ENCODE assay signal across 1 cellular context in genomic region chr3:129026728-129027543, GRCh38.
TF ChIP-seq lines count a peak whose summit lies in the region.

No MANE protein-coding gene starts in this region.

TF ChIP-seq in HepG2, 621 proteins besides CTCF, POLR2A, EP300 and RAD21 (continued from another document and continues in another):
- TF ChIP-seq ARID4A (CRISPR knock-in tag; IDR thresholded peaks at IDR 0.05; ENCODE audit: borderline replicate concordance) (no peak; the same call in 1 of the 2 replicates), FOXK1 (CRISPR knock-in tag; IDR thresholded peaks at IDR 0.05; ENCODE audit: borderline replicate concordance, low read depth) (no peak), NKX3-1 (CRISPR knock-in tag; IDR thresholded peaks at IDR 0.05) (no peak), ZNF687 (CRISPR knock-in tag; IDR thresholded peaks at IDR 0.05) (peak; percentile 89), ZBTB44 (CRISPR knock-in tag; IDR thresholded peaks at IDR 0.05) (no peak), REXO4 (CRISPR knock-in tag; IDR thresholded peaks at IDR 0.05; ENCODE audit: borderline replicate concordance) (no peak), ZNF879 (CRISPR knock-in tag; IDR thresholded peaks at IDR 0.05) (no peak), ZBTB37 (CRISPR knock-in tag; IDR thresholded peaks at IDR 0.05) (no peak), ZNF75D (CRISPR knock-in tag; IDR thresholded peaks at IDR 0.05; ENCODE audit: borderline replicate concordance) (no peak), ZNF609 (CRISPR knock-in tag; IDR thresholded peaks at IDR 0.05; ENCODE audit: borderline replicate concordance) (no peak), MEF2D (CRISPR knock-in tag; IDR thresholded peaks at IDR 0.05) (no peak), THAP11 (CRISPR knock-in tag; IDR thresholded peaks at IDR 0.05) (0 out of 2 replicates have a peak, but pooled peaks have one; percentile 30), PAF1 (CRISPR knock-in tag; IDR thresholded peaks at IDR 0.05) (no peak), ZZZ3 (CRISPR knock-in tag; IDR thresholded peaks at IDR 0.05; ENCODE audit: borderline replicate concordance) (no peak), GTF2F1 (IDR thresholded peaks at IDR 0.05; ENCODE audit: low read length) (no peak), ATF7-NPFF (CRISPR knock-in tag; IDR thresholded peaks at IDR 0.05; ENCODE audit: low read depth) (peak; percentile 15; the same call in 1 of the 2 replicates), RXRB (CRISPR knock-in tag; IDR thresholded peaks at IDR 0.05; ENCODE audit: borderline replicate concordance) (no peak), ZNF574 (CRISPR knock-in tag; IDR thresholded peaks at IDR 0.05) (peak; percentile 54; the same call in 1 of the 2 replicates), ZNF230 (CRISPR knock-in tag; IDR thresholded peaks at IDR 0.05) (peak; percentile 37; the same call in 1 of the 2 replicates), ZBED4 (CRISPR knock-in tag; IDR thresholded peaks at IDR 0.05; ENCODE audit: borderline replicate concordance) (no peak), ADNP (CRISPR knock-in tag; IDR thresholded peaks at IDR 0.05) (no peak), KDM4B (CRISPR knock-in tag; IDR thresholded peaks at IDR 0.05) (no peak), ZNF331 (CRISPR knock-in tag; IDR thresholded peaks at IDR 0.05) (0 out of 2 replicates have a peak, but pooled peaks have one; percentile 24), ZNF629 (CRISPR knock-in tag; conservative IDR thresholded peaks at IDR 0.05) (0 out of 2 replicates have a peak, but pooled peaks have one; percentile 7), ZNF337 (CRISPR knock-in tag; IDR thresholded peaks at IDR 0.05; ENCODE audit: borderline replicate concordance, low read depth) (no peak), ZNF512 (CRISPR knock-in tag; IDR thresholded peaks at IDR 0.05) (no peak), SAP130 (CRISPR knock-in tag; IDR thresholded peaks at IDR 0.05; ENCODE audit: low read depth) (peak; percentile 50), GABPA (IDR thresholded peaks at IDR 0.05; ENCODE audit: low read depth, low read length) (peak; percentile 42), GABPA (CRISPR knock-in tag; IDR thresholded peaks at IDR 0.05; ENCODE audit: low read depth) (peak; percentile 78)
